Comparison of ENCODE assay signal across 8 cellular contexts in the genomic region with DNA sequence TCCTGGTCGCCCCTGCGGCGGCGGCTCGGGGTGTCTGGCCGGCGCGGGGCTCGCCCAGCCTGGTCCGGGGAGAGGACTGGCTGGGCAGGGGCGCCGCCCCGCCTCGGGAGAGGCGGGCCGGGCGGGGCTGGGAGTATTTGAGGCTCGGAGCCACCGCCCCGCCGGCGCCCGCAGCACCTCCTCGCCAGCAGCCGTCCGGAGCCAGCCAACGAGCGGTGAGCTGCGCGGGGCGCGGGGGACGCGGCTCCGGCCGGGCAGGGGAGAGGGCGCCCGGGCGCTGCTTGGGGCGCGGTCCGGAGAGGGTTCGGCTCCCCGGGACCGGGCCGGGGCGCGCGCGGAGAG. TPM values are rescaled to one million over a fixed set of nuclear protein-coding genes. Genes with fewer than 3 reads are reported as not detected.
A peak's percentile ranks its signal among the peaks of the same experiment; 100 is the strongest.
DNase-seq lines count a peak whose midpoint lies in the region; ATAC-seq and TF ChIP-seq lines count a peak whose summit lies in the region.

A gene (plus strand): TSS at position 167 of the 342 bp plus-strand sequence. CDS start 8,122 bp downstream, outside the sequence.

- H3K4me2 ChIP-seq in hepatocyte: peak within 1 kb of the TSS; percentile 83

- peaks cover 23% of the 10 kb centered on the region for H3K4me1 ChIP-seq in hepatocyte (ENCODE audit: insufficient read depth)

- ATAC-seq in GM18867 (IDR thresholded peaks at IDR 0.05; ENCODE audit: unreplicated experiment) (peak; percentile 81), HG03025 (IDR thresholded peaks at IDR 0.05; ENCODE audit: low FRiP score, unreplicated experiment) (peak; percentile 67)

- no peaks in the 10 kb centered on the region for H3K9me3 ChIP-seq in hepatocyte (ENCODE audit: low read depth)

- CTCF ChIA-PET in RWPE1 (lab: Yijun Ruan, JAX): interaction anchor here (1.5 kb wide), 1 partner anchor 37 kb away, joined by 4 read pairs; no protein-coding TSS in a partner anchor

- no peaks in the 10 kb centered on the region for H3K27me3 ChIP-seq in hepatocyte

- H3K4me3 ChIP-seq in astrocyte of the cerebellum (ENCODE audit: low read depth, low read length) (peak within 1 kb of the TSS; percentile 73), hepatocyte (peak within 1 kb of the TSS; percentile 61), retinal pigment epithelial cell (ENCODE audit: low read length) (peak within 1 kb of the TSS; percentile 71)

- peak within 1 kb of the TSS; percentile 65 for H2AFZ ChIP-seq in hepatocyte

- POLR2A ChIA-PET in RWPE1 (lab: Yijun Ruan, JAX; ENCODE audit: low non-redundant PET): interaction anchor here (2.3 to 2.4 kb wide), 2 partner anchors 21 to 26 kb away, joined by 7 to 16 read pairs; no protein-coding TSS in a partner anchor

- DNase-seq in ACHN: peak; percentile 77
- peak; percentile 85 for DNase-seq in RWPE1 (ENCODE audit: low spot score)
- DNase-seq in astrocyte of the cerebellum (ENCODE audit: low read depth): no peak
- peak; percentile 91 for DNase-seq in hepatocyte (ENCODE audit: low spot score)
- DNase-seq in retinal pigment epithelial cell (ENCODE audit: low read depth): peak; percentile 16
- no peak for DNase-seq in putamen (ENCODE audit: low spot score)

- TF ChIP-seq CTCF in RWPE1 (conservative IDR thresholded peaks at IDR 0.05; ENCODE audit: low read depth) (no peak), astrocyte of the cerebellum (IDR thresholded peaks at IDR 0.05; ENCODE audit: low read depth, low read length, missing control alignments) (no peak), hepatocyte (IDR thresholded peaks at IDR 0.05; ENCODE audit: poor library complexity) (no peak), retinal pigment epithelial cell (conservative IDR thresholded peaks at IDR 0.05; ENCODE audit: low read depth, low read length) (no peak)

- peaks cover 36% of the 10 kb centered on the region for H4K20me1 ChIP-seq in hepatocyte (ENCODE audit: insufficient read depth, poor library complexity, severe bottlenecking)

- H3K9me2 ChIP-seq in hepatocyte (replicated peaks; ENCODE audit: insufficient read depth): no peaks in the 10 kb centered on the region

- 0% methylated on average over 30 of the region's 50 CpGs for WGBS in hepatocyte (ENCODE audit: low lambda C conversion rate, missing lambda C conversion rate)

- H3K36me3 ChIP-seq in hepatocyte (replicated peaks; ENCODE audit: insufficient read depth, low read depth): no peaks in the 10 kb centered on the region

- peak within 1 kb of the TSS; percentile 88 for H3K27ac ChIP-seq in RWPE1
- peak within 1 kb of the TSS; percentile 93 for H3K27ac ChIP-seq in hepatocyte

- H3K79me2 ChIP-seq in hepatocyte: peaks cover 46% of the 10 kb centered on the region

- in situ Hi-C loops in ACHN (cut with HindIII; ENCODE audit: low pct_ligation_motif_present, low pct_unique_long_range_greater_than_20kb, low sequenced_read_pairs) (no loop called here), astrocyte of the cerebellum (cut with HindIII; ENCODE audit: low sequenced_read_pairs) (no loop called here)

RNA-seq across cellular contexts. Expression of the gene that starts here (rescaled TPM):
- 461 and 534 TPM in 2 replicates for total RNA-seq in hepatocyte
- polyA plus RNA-seq in hepatocyte: 690 and 766 TPM in 2 replicates

Comparison
In these comparisons a context has a peak if more than half of its experiments do, and no peak if none do; other contexts are left out.
1. DNase-seq: peak in ACHN (single experiment), RWPE1 (single experiment), hepatocyte (single experiment) and retinal pigment epithelial cell (single experiment); none in astrocyte of the cerebellum (single experiment) and putamen (single experiment).
2. Peak in every context shown above with its lines, with median percentiles within 50 percentile points of each other: H3K4me3 ChIP-seq.